Comparison of ENCODE assay signal across 21 cellular contexts in genomic region chr18:48536516-48536915, GRCh38. TPM values are rescaled to one million over a fixed set of nuclear protein-coding genes. Genes with fewer than 3 reads are reported as not detected.
DNase-seq lines count a peak whose midpoint lies in the region; ATAC-seq, FAIRE-seq and TF ChIP-seq lines count a peak whose summit lies in the region.
"Had no signal": no experiment of that assay in that cellular context is flagged by ENCODE, and none has a peak within 500 bp of the region (broad histone marks: within the 10 kb centered on the region; RNA-seq: fewer than 3 reads in every experiment).

No MANE protein-coding gene starts in this region.

- H3K36me3 Mint-ChIP-seq in CD4-positive, alpha-beta T cell (ENCODE audit: low read depth), result no peaks in the 10 kb centered on the region
- H3K36me3 Mint-ChIP-seq in astrocyte (ENCODE audit: low read depth, unreplicated experiment), result peaks cover under 1% of the 10 kb centered on the region
- H3K36me3 Mint-ChIP-seq: CD4-positive, alpha-beta memory T cell had no signal

- H3K4me1 ChIP-seq in astrocyte (ENCODE audit: insufficient read depth, low read length), result peaks cover 24% of the 10 kb centered on the region

- H3K4me3 ChIP-seq in astrocyte (ENCODE audit: insufficient read depth, low read depth, low read length), result no peak overlapping the region
- H3K4me3 ChIP-seq: GM12878, HAP-1 had no signal

- H3K27ac Mint-ChIP-seq in CD4-positive, alpha-beta T cell, result no peak overlapping the region
- peak overlapping the region; percentile 47 for H3K27ac Mint-ChIP-seq in astrocyte (ENCODE audit: unreplicated experiment)
- H3K27ac Mint-ChIP-seq: CD4-positive, alpha-beta memory T cell had no signal

- H3K4me3 Mint-ChIP-seq in CD4-positive, alpha-beta T cell, result peak overlapping the region; percentile 20
- no peak overlapping the region for H3K4me3 Mint-ChIP-seq in astrocyte (ENCODE audit: unreplicated experiment)

- no peak overlapping the region for H2AFZ ChIP-seq in astrocyte (ENCODE audit: low read depth, low read length)

- peaks cover 22% of the 10 kb centered on the region for H3K79me2 ChIP-seq in astrocyte (ENCODE audit: insufficient read depth, low read length)

- H3K9me3 ChIP-seq in CD4-positive, alpha-beta T cell (ENCODE audit: control insufficient read depth, low read length), result no peaks in the 10 kb centered on the region
- no peaks in the 10 kb centered on the region for H3K9me3 ChIP-seq in astrocyte (ENCODE audit: insufficient read depth, low read depth, low read length)
- H3K9me3 ChIP-seq: HAP-1 had no signal

- TF ChIP-seq CTCF in CD4-positive, alpha-beta T cell (IDR thresholded peaks at IDR 0.05), result no peak
- TF ChIP-seq CTCF in astrocyte (IDR thresholded peaks at IDR 0.05; ENCODE audit: insufficient read depth, low read depth, low read length), result no peak

- H3K27me3 Mint-ChIP-seq in CD4-positive, alpha-beta T cell, result peaks cover 24% of the 10 kb centered on the region
- H3K27me3 Mint-ChIP-seq in astrocyte (ENCODE audit: low read depth, unreplicated experiment), result no peaks in the 10 kb centered on the region

- no peak overlapping the region for H3K9ac ChIP-seq in astrocyte (ENCODE audit: low read length)

- no peak for DNase-seq in CD4-positive, alpha-beta T cell
- DNase-seq in EH (ENCODE audit: low read depth) (peak; percentile 25), astrocyte (ENCODE audit: low read depth) (no peak), islet precursor cell (peak; percentile 17)
- no peak for DNase-seq in activated CD4-positive, alpha-beta T cell treated with anti-CD3 and anti-CD28 coated beads for 48 hours
- DNase-seq: ACHN; AML-193; Calu3; CD4-positive, alpha-beta memory T cell; DMS79 treated with DMSO at 0.1 percent for 48 hours; EL; GOT3; Kasumi-1; KG1 had no signal

- H3K36me3 ChIP-seq in astrocyte (ENCODE audit: insufficient read depth, low read length), result no peaks in the 10 kb centered on the region
- H3K36me3 ChIP-seq: HAP-1 had no signal

- no peak overlapping the region for H3K27ac ChIP-seq in CD4-positive, alpha-beta T cell (ENCODE audit: low read depth, low read length)
- H3K27ac ChIP-seq in astrocyte (ENCODE audit: low read depth, low read length), result no peak overlapping the region
- H3K27ac ChIP-seq: C4-2B, HL-60 had no signal

- CTCF ChIA-PET in CD4-positive, alpha-beta T cell (lab: Charles Lee), result no interaction called here

- H3K27me3 ChIP-seq in CD4-positive, alpha-beta T cell (ENCODE audit: control insufficient read depth, insufficient read depth, low read length), result peaks cover 7% of the 10 kb centered on the region
- H3K27me3 ChIP-seq in astrocyte (ENCODE audit: insufficient read depth, low read length), result no peaks in the 10 kb centered on the region

- no peak overlapping the region for H3K4me2 ChIP-seq in astrocyte (ENCODE audit: low read length)

- no peaks in the 10 kb centered on the region for H3K9me3 Mint-ChIP-seq in CD4-positive, alpha-beta T cell
- H3K9me3 Mint-ChIP-seq in astrocyte (ENCODE audit: unreplicated experiment), result no peaks in the 10 kb centered on the region
- H3K9me3 Mint-ChIP-seq: CD4-positive, alpha-beta memory T cell had no signal

- peaks cover 3% of the 10 kb centered on the region for H3K4me1 Mint-ChIP-seq in CD4-positive, alpha-beta T cell (ENCODE audit: low read depth)
- H3K4me1 Mint-ChIP-seq in astrocyte (ENCODE audit: low read depth, unreplicated experiment), result peaks cover 40% of the 10 kb centered on the region

- no peak for FAIRE-seq in astrocyte (lab: Jason Lieb, UNC)
- FAIRE-seq: A204.1, GM12878 had no signal

- intact Hi-C loops in CD4-positive, alpha-beta T cell (cut with DNase I, micrococcal nuclease), result loop anchor here in 1 of 2 experiments (5.0 to 10.0 kb wide), 2 partner anchors 948 to 1841 kb away; partner anchors contain the start of genes C18orf32 and SKA1

- no peak for ATAC-seq in CD4-positive, alpha-beta T cell (ENCODE audit: poor library complexity)
- ATAC-seq in HG02884 (IDR thresholded peaks at IDR 0.05; ENCODE audit: unreplicated experiment) (no peak), HG03439 (IDR thresholded peaks at IDR 0.05; ENCODE audit: unreplicated experiment) (no peak)
- ATAC-seq: GM12878 had no signal

- H4K20me1 ChIP-seq in astrocyte (ENCODE audit: insufficient read depth, low read length), result peaks cover 2% of the 10 kb centered on the region

- POLR2A ChIA-PET in CD4-positive, alpha-beta T cell (lab: Charles Lee), result no interaction called here

RNA-seq across cellular contexts. Expression of gene CTIF, which starts 2.3 kb away (rescaled TPM):
- total RNA-seq in CD4-positive, alpha-beta T cell, result 1 to 10 TPM; 1.1 to 2.9 TPM
- total RNA-seq in astrocyte, result 93.6 and 101 TPM in 2 replicates

Comparison
In these comparisons a context has a peak if more than half of its experiments do, and no peak if none do; other contexts are left out.
1. DNase-seq: peak in EH (single experiment) and islet precursor cell (single experiment); none in CD4-positive, alpha-beta T cell (0 of 10), astrocyte (single experiment) and activated CD4-positive, alpha-beta T cell treated with anti-CD3 and anti-CD28 coated beads for 48 hours (single experiment).
2. RNA of gene CTIF, which starts 2.3 kb away (total RNA-seq): 93.6 to 101 TPM in astrocyte; 1.1 to 2.9 TPM in CD4-positive, alpha-beta T cell; every median in the first group is over 10 times any median in the second.